25 cellular contexts compared by ENCODE assay signal in the genomic region with DNA sequence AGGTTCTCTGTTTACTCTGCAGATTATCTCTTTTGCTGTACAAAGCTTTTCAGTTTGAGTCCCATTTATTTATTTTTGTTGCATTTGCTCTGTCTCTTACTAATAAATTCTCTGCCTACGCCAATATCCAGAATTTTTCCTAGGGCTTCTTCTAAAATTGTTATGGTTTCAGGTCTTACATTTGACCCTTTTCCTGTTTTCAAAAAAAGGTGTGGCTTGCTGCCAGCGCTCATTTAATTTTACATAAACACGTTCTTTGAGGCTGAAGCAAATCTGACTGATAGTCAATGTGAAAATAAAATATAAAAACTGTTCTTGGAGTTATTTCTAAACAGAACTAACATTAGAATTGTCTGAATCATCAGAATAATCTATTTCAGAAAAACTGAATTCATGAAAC.
"Had no signal": no experiment of that assay in that cellular context is flagged by ENCODE, and none has a peak within 500 bp of the region (broad histone marks: within the 10 kb centered on the region; RNA-seq: fewer than 3 reads in every experiment).

No MANE protein-coding gene starts in this region.

- H3K36me3 ChIP-seq: esophagus squamous epithelium, left lung, ovary, sigmoid colon, thyroid gland had no signal

- ATAC-seq: left cardiac atrium; left lung; naive thymus-derived CD8-positive, alpha-beta T cell; psoas muscle; right cardiac atrium; stimulated activated effector memory CD8-positive, alpha-beta T cell treated with anti-CD3 and anti-CD28 coated beads, Interleukin-12 subunit alpha, Interleukin-12 subunit beta, amount 100 ng/mL, for 72 hours had no signal

- H3K27me3 Mint-ChIP-seq: naive thymus-derived CD8-positive, alpha-beta T cell had no signal

- DNase-seq: cerebellar nuclear complex; effector memory CD4-positive, alpha-beta T cell; erythroblast; esophagus squamous epithelium; kidney; left cardiac atrium; left lung; mammary epithelial cell; naive thymus-derived CD8-positive, alpha-beta T cell; nephron progenitor cell; nucleus accumbens; posterior cingulate gyrus; psoas muscle; right cardiac atrium; sigmoid colon; stimulated activated CD4-positive, alpha-beta T cell treated with anti-CD3 and anti-CD28 coated beads, Interleukin-2, amount 100 ng/mL, for 24 hours; stimulated activated CD4-positive, alpha-beta T cell treated with anti-CD3 and anti-CD28 coated beads, Interleukin-4, amount 100 ng/mL, for 24 hours; stimulated activated naive CD4-positive, alpha-beta T cell treated with Interleukin-2 at 50 U/mL for 16 hours; stomach; thyroid gland; trophoblast cell had no signal

- H3K27me3 ChIP-seq: esophagus squamous epithelium, left lung, ovary, sigmoid colon, stomach, thyroid gland had no signal

- H3K27ac ChIP-seq: esophagus squamous epithelium, left lung, ovary, psoas muscle, sigmoid colon, stomach, thyroid gland had no signal

- H3K4me3 ChIP-seq: esophagus squamous epithelium, left lung, ovary, psoas muscle, sigmoid colon, stomach, thyroid gland had no signal

- FAIRE-seq: colon, frontal cortex, kidney had no signal

- H3K27ac Mint-ChIP-seq: naive thymus-derived CD8-positive, alpha-beta T cell; nephron progenitor cell; stimulated activated effector memory CD8-positive, alpha-beta T cell treated with anti-CD3 and anti-CD28 coated beads, Interleukin-12 subunit alpha, Interleukin-12 subunit beta, amount 100 ng/mL, for 72 hours had no signal

- H3K9me3 ChIP-seq: esophagus squamous epithelium, ovary, sigmoid colon, stomach, thyroid gland had no signal

- H3K4me1 ChIP-seq: esophagus squamous epithelium, left lung, psoas muscle, sigmoid colon, stomach, thyroid gland had no signal

- H3K4me1 Mint-ChIP-seq: naive thymus-derived CD8-positive, alpha-beta T cell; nephron progenitor cell; stimulated activated effector memory CD8-positive, alpha-beta T cell treated with anti-CD3 and anti-CD28 coated beads, Interleukin-12 subunit alpha, Interleukin-12 subunit beta, amount 100 ng/mL, for 72 hours had no signal

- H3K4me3 Mint-ChIP-seq: naive thymus-derived CD8-positive, alpha-beta T cell; nephron progenitor cell; stimulated activated effector memory CD8-positive, alpha-beta T cell treated with anti-CD3 and anti-CD28 coated beads, Interleukin-12 subunit alpha, Interleukin-12 subunit beta, amount 100 ng/mL, for 72 hours had no signal

- H3K36me3 Mint-ChIP-seq: stimulated activated effector memory CD8-positive, alpha-beta T cell treated with anti-CD3 and anti-CD28 coated beads, Interleukin-12 subunit alpha, Interleukin-12 subunit beta, amount 100 ng/mL, for 72 hours had no signal
